Comparison of ENCODE assay signal across 10 cellular contexts in genomic region chr9:127974002-127974768, GRCh38. TPM values are rescaled to one million over a fixed set of nuclear protein-coding genes. Genes with fewer than 3 reads are reported as not detected.
A peak's percentile ranks its signal among the peaks of the same experiment; 100 is the strongest.
DNase-seq lines count a peak whose midpoint lies in the region; ATAC-seq and TF ChIP-seq lines count a peak whose summit lies in the region.
"Had no signal": no experiment of that assay in that cellular context is flagged by ENCODE, and none has a peak within 500 bp of the region (broad histone marks: within the 10 kb centered on the region; RNA-seq: fewer than 3 reads in every experiment).

No MANE protein-coding gene starts in this region.

- no TSS peak for BruUV-seq in mammary epithelial cell (replicated peaks; lab: Mats Ljungman, UMichigan)

- 47% methylated on average over 10 of the region's 12 CpGs for WGBS in mammary epithelial cell (ENCODE audit: low coverage, missing lambda C conversion rate)
- WGBS in tibial nerve, 2 donors: 40 to 43% methylated on average over 9 to 12 of the region's 12 CpGs

- H3K4me1 ChIP-seq in breast epithelium: peaks cover 37 to 75% of the 10 kb centered on the region in 2 donors
- peaks cover 44% of the 10 kb centered on the region for H3K4me1 ChIP-seq in mammary epithelial cell (ENCODE audit: insufficient read depth, low read length)
- peaks cover 0 to 100% (median 94%) of the 10 kb centered on the region in 4 donors for H3K4me1 ChIP-seq in tibial nerve

- in situ Hi-C loops in mammary epithelial cell (cut with MboI; ENCODE audit: low sequenced_read_pairs in 2 of 2): no loop called here
- in situ Hi-C loops in GM13976 (cut with MboI; ENCODE audit: low sequenced_read_pairs, unreplicated experiment): no loop called here

- intact Hi-C loops in breast epithelium (cut with DNase I; ENCODE audit: low total_unique reads) (loop anchor here (1.0 to 10.0 kb wide), 2 partner anchors 29 to 111 kb away; no protein-coding TSS in a partner anchor), mammary epithelial cell (cut with micrococcal nuclease) (no loop called here)

- DNase-seq in breast epithelium (ENCODE audit: low spot score in 2 of 2) (no peak), mammary epithelial cell (no peak), memory B cell (ENCODE audit: low spot score in 2 of 2) (no peak), tibial nerve (ENCODE audit: low spot score in 2 of 2) (no peak), GM13976 (ENCODE audit: low spot score) (no peak)
- DNase-seq in activated naive CD4-positive, alpha-beta T cell treated with anti-CD3 and anti-CD28 coated beads, Interleukin-2, amount 50 U/mL, for 16 hours: peak; percentile 16
- no peak for DNase-seq in natural killer cell treated with Interleukin-12 subunit alpha and Interleukin-12 subunit beta and Interleukin-15 and Interleukin-18, amount 100 ng/mL, for 72 hours (ENCODE audit: low spot score)
- DNase-seq: DND-41, KBM-7 had no signal

- dilution Hi-C loops in mammary epithelial cell (cut with HindIII; ENCODE audit: low sequenced_read_pairs): no loop called here

- H3K9me3 ChIP-seq in breast epithelium (no peaks in the 10 kb centered on the region), mammary epithelial cell (replicated peaks; ENCODE audit: insufficient read depth, low read length) (no peaks in the 10 kb centered on the region), tibial nerve (no peaks in the 10 kb centered on the region)

- H3K4me2 ChIP-seq in mammary epithelial cell (ENCODE audit: insufficient read depth, low read depth, low read length): no peak overlapping the region

- H3K4me3 ChIP-seq in breast epithelium (peak overlapping the region in 1 of 3 donors; percentile 50), mammary epithelial cell (replicated peaks in 1 of 3; ENCODE audit: insufficient read depth in 1 of 3, low read depth in 2 of 3, low read length in 3 of 3) (no peak overlapping the region), tibial nerve (peak overlapping the region in 2 of 4 donors; percentile 21 to 30)

- CTCF ChIA-PET in mammary epithelial cell (lab: Charles Lee; ENCODE audit: low non-redundant PET): no interaction called here

- peak overlapping the region; percentile 73 for H3K4me3 Mint-ChIP-seq in memory B cell
- H3K4me3 Mint-ChIP-seq in natural killer cell treated with Interleukin-12 subunit alpha and Interleukin-12 subunit beta and Interleukin-15 and Interleukin-18, amount 100 ng/mL, for 72 hours: no peak overlapping the region

- H3K27me3 ChIP-seq in breast epithelium (no peaks in the 10 kb centered on the region), mammary epithelial cell (ENCODE audit: insufficient read depth, low read length) (no peaks in the 10 kb centered on the region), tibial nerve (no peaks in the 10 kb centered on the region)

- H2AFZ ChIP-seq in mammary epithelial cell (ENCODE audit: low read depth, low read length): no peak overlapping the region

- H3K27ac Mint-ChIP-seq in memory B cell: peak overlapping the region; percentile 92
- peak overlapping the region in 1 of 2 donors; percentile 36 for H3K27ac Mint-ChIP-seq in natural killer cell treated with Interleukin-12 subunit alpha and Interleukin-12 subunit beta and Interleukin-15 and Interleukin-18, amount 100 ng/mL, for 72 hours

- peaks cover 97% of the 10 kb centered on the region for H3K79me2 ChIP-seq in mammary epithelial cell (ENCODE audit: insufficient read depth, low read length)

- TF ChIP-seq EP300 in tibial nerve (IDR thresholded peaks at IDR 0.05): no peak

- TF ChIP-seq POLR2A in breast epithelium (IDR thresholded peaks at IDR 0.05) (no peak), tibial nerve (IDR thresholded peaks at IDR 0.05) (no peak)

- no peaks in the 10 kb centered on the region for H4K20me1 ChIP-seq in mammary epithelial cell (ENCODE audit: insufficient read depth, low read length)

- TF ChIP-seq CTCF in breast epithelium (IDR thresholded peaks at IDR 0.05) (no peak), mammary epithelial cell (conservative IDR thresholded peaks at IDR 0.05 in 1 of 2, IDR thresholded peaks at IDR 0.05 in 1 of 2; ENCODE audit: extremely low read depth in 1 of 2, insufficient read depth in 1 of 2, low read depth in 1 of 2, low read length in 2 of 2) (no peak), tibial nerve (IDR thresholded peaks at IDR 0.05) (no peak), GM13976 (IDR thresholded peaks at IDR 0.05; ENCODE audit: borderline replicate concordance, control extremely low read depth, extremely low read depth, insufficient read depth, missing control alignments) (no peak)

- H3K9me3 Mint-ChIP-seq in memory B cell: no peaks in the 10 kb centered on the region
- H3K9me3 Mint-ChIP-seq in natural killer cell treated with Interleukin-12 subunit alpha and Interleukin-12 subunit beta and Interleukin-15 and Interleukin-18, amount 100 ng/mL, for 72 hours: no peaks in the 10 kb centered on the region

- peaks cover 7% of the 10 kb centered on the region for H3K36me3 Mint-ChIP-seq in memory B cell
- H3K36me3 Mint-ChIP-seq in natural killer cell treated with Interleukin-12 subunit alpha and Interleukin-12 subunit beta and Interleukin-15 and Interleukin-18, amount 100 ng/mL, for 72 hours: no peaks in the 10 kb centered on the region

- ATAC-seq in memory B cell (ENCODE audit: low read depth) (no peak), GM19395 (IDR thresholded peaks at IDR 0.05; ENCODE audit: unreplicated experiment) (no peak)
- no peak for ATAC-seq in natural killer cell treated with Interleukin-12 subunit alpha and Interleukin-12 subunit beta and Interleukin-15 and Interleukin-18, amount 100 ng/mL, for 72 hours

- no peak overlapping the region for H3K9ac ChIP-seq in mammary epithelial cell (ENCODE audit: insufficient read depth, low read length)

- H3K36me3 ChIP-seq in breast epithelium: no peaks in the 10 kb centered on the region
- no peaks in the 10 kb centered on the region for H3K36me3 ChIP-seq in mammary epithelial cell (ENCODE audit: insufficient read depth, low read length)
- H3K36me3 ChIP-seq in tibial nerve: no peaks in the 10 kb centered on the region

- no peaks in the 10 kb centered on the region for H3K27me3 Mint-ChIP-seq in memory B cell
- no peaks in the 10 kb centered on the region for H3K27me3 Mint-ChIP-seq in natural killer cell treated with Interleukin-12 subunit alpha and Interleukin-12 subunit beta and Interleukin-15 and Interleukin-18, amount 100 ng/mL, for 72 hours

- H3K4me1 Mint-ChIP-seq in memory B cell: peaks cover 71% of the 10 kb centered on the region
- peaks cover 36 to 38% of the 10 kb centered on the region in 2 donors for H3K4me1 Mint-ChIP-seq in natural killer cell treated with Interleukin-12 subunit alpha and Interleukin-12 subunit beta and Interleukin-15 and Interleukin-18, amount 100 ng/mL, for 72 hours (ENCODE audit: low read depth in 2 of 2)

- H3K27ac ChIP-seq in breast epithelium: peak overlapping the region; percentile 98 to 99
- no peak overlapping the region for H3K27ac ChIP-seq in mammary epithelial cell (ENCODE audit: insufficient read depth, low read depth, low read length)
- peak overlapping the region; percentile 88 to 99 (median 94) for H3K27ac ChIP-seq in tibial nerve

RNA-seq across cellular contexts. Expression of gene EEIG1, which starts 6.6 kb away (rescaled TPM):
- 10 to 100 TPM in 2 of 3 donors, 1 to 10 TPM in 1; 7.7 to 32.1 (median 19.7) TPM for total RNA-seq in breast epithelium
- total RNA-seq in mammary epithelial cell: 10 to 100 TPM; 23.0 to 29.3 TPM
- 17.1 TPM for polyA plus RNA-seq in mammary epithelial cell
- 11.3 TPM for polyA minus RNA-seq in mammary epithelial cell
- 10 to 100 TPM; 33.9 to 53.8 (median 50.2) TPM for total RNA-seq in tibial nerve
- 10 to 100 TPM in 1 of 2 donors, 1 to 10 TPM in 1; 8.2 to 16.4 TPM for total RNA-seq in natural killer cell treated with Interleukin-12 subunit alpha and Interleukin-12 subunit beta and Interleukin-15 and Interleukin-18, amount 100 ng/mL, for 72 hours

RNA-seq across cellular contexts. Expression of gene DPM2, which starts 36.5 kb away (rescaled TPM):
- 10 to 100 TPM; 10.6 to 17.4 (median 17.1) TPM for total RNA-seq in breast epithelium
- 10 to 100 TPM; 10.0 to 48.7 TPM for total RNA-seq in mammary epithelial cell
- 45.2 TPM for polyA plus RNA-seq in mammary epithelial cell
- polyA minus RNA-seq in mammary epithelial cell: 74.8 TPM
- total RNA-seq in tibial nerve: 10 to 100 TPM in 3 of 4 donors, 1 to 10 TPM in 1; 9.0 to 21.9 (median 14.7) TPM
- 10 to 100 TPM; 47.9 to 74.4 TPM for total RNA-seq in natural killer cell treated with Interleukin-12 subunit alpha and Interleukin-12 subunit beta and Interleukin-15 and Interleukin-18, amount 100 ng/mL, for 72 hours

RNA-seq across cellular contexts. Expression of gene PIP5KL1, which starts 43.6 kb away (rescaled TPM):
- total RNA-seq in breast epithelium (10 to 100 TPM in 1 of 3 donors, 1 to 10 TPM in 2; 2.2 to 10.1 (median 5.2) TPM), mammary epithelial cell (10 to 100 TPM in 1 of 2 donors, 1 to 10 TPM in 1; 6.7 to 11.8 TPM), tibial nerve (under 1 TPM in 1 of 4 donors, not detected in 3; 0.59 TPM)
- polyA plus RNA-seq in mammary epithelial cell: 4.4 TPM
- 0.41 TPM for polyA minus RNA-seq in mammary epithelial cell
- total RNA-seq in natural killer cell treated with Interleukin-12 subunit alpha and Interleukin-12 subunit beta and Interleukin-15 and Interleukin-18, amount 100 ng/mL, for 72 hours: 1 to 10 TPM; 2.7 to 3.7 TPM

RNA-seq across cellular contexts. Expression of gene ST6GALNAC4, which starts 57.3 kb away (rescaled TPM):
- total RNA-seq in breast epithelium (10 to 100 TPM; 17.6 to 44.6 (median 24.0) TPM), mammary epithelial cell (10 to 100 TPM; 14.3 to 19.6 TPM), tibial nerve (10 to 100 TPM; 23.9 to 70.5 (median 37.0) TPM)
- polyA plus RNA-seq in mammary epithelial cell: 21.9 TPM
- polyA minus RNA-seq in mammary epithelial cell: 50.2 TPM
- 10 to 100 TPM; 17.5 to 44.5 TPM for total RNA-seq in natural killer cell treated with Interleukin-12 subunit alpha and Interleukin-12 subunit beta and Interleukin-15 and Interleukin-18, amount 100 ng/mL, for 72 hours
